ENCODE assay signal across 20 cellular contexts in the genomic region with DNA sequence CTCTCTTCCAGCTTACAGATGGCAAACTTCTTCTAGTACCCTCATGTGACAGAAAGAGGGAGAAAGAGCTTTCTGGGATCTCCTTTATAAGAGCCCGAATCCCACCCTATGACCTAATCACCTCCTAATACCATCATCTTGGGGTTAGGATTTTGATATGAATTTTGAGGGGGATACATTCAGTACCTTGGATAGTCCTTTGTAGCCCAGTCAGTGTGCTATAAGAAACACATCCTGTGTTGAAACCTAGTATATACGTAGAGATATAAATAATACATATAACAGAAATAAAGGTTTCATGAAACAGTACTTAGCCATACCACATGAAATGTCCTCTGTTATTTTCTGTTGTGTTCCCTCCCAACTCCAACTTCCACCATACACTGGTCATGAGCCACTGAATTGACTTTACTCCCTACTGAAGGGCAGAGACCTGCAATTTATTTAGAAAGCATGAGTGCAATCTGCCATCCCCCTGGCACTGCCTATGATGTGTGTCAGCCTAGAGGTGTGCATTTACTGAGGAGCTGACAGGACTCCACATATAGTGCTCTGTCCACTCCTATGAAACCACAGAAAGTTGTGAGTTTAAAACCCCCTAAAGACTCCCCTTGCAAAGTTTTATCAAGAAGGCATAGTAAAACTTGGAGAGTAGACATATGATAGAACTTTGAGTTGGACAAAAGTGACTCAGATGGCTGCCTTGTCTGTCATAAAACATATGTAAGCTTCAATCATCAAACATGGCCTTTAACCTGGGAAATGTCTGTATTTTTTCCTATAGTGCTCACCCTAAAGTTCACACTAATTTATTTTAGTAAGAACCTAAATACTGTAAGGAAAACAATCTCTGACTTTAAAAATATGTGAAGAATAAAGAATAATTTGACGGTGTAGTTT. TPM values are rescaled to one million over a fixed set of nuclear protein-coding genes. Genes with fewer than 3 reads are reported as not detected.
DNase-seq lines count a peak whose midpoint lies in the region; ATAC-seq, FAIRE-seq and TF ChIP-seq lines count a peak whose summit lies in the region.
"Had no signal": no experiment of that assay in that cellular context is flagged by ENCODE, and none has a peak within 500 bp of the region (broad histone marks: within the 10 kb centered on the region; RNA-seq: fewer than 3 reads in every experiment).

No MANE protein-coding gene starts in this region.

- no peak for DNase-seq in HepG2 (ENCODE audit: low spot score)
- DNase-seq in right lobe of liver = no peak
- no peak for DNase-seq in K562 (ENCODE audit: extremely low read depth in 1 of 4, low spot score in 3 of 4)
- no peak for DNase-seq in mucosa of descending colon
- DNase-seq in H54 (ENCODE audit: insufficient read length, low spot score) = no peak
- DNase-seq in SK-N-SH = no peak
- DNase-seq: Calu3; CD8-positive, alpha-beta T cell; DMS79 treated with DMSO at 0.1 percent for 48 hours; GF-D8; GM23248; H7; IMR-90; KG1 had no signal

- no TSS peak for BruUV-seq in HepG2 (replicated peaks; lab: Mats Ljungman, UMichigan)
- no TSS peak for BruUV-seq in K562 (replicated peaks; lab: Mats Ljungman, UMichigan)

- no peak for TF ChIP-seq POLR2A in HepG2 (IDR thresholded peaks at IDR 0.05; ENCODE audit: insufficient read depth in 1 of 2, low read depth in 2 of 2, low read length in 2 of 2)
- TF ChIP-seq POLR2A in right lobe of liver (IDR thresholded peaks at IDR 0.05) = no peak
- TF ChIP-seq POLR2A in K562 (conservative IDR thresholded peaks at IDR 0.05) = no peak
- TF ChIP-seq POLR2A in H54 (IDR thresholded peaks at IDR 0.05; ENCODE audit: low read depth, low read length) = no peak

- TF ChIP-seq EP300 in HepG2 (IDR thresholded peaks at IDR 0.05; ENCODE audit: low read depth in 2 of 2, low read length in 2 of 2) = no peak
- no peak for TF ChIP-seq EP300 in HepG2 (CRISPR knock-in tag; IDR thresholded peaks at IDR 0.05; ENCODE audit: borderline replicate concordance)
- TF ChIP-seq EP300 in K562 (IDR thresholded peaks at IDR 0.05; ENCODE audit: low read length) = no peak
- no peak for TF ChIP-seq EP300 in SK-N-SH (IDR thresholded peaks at IDR 0.05; ENCODE audit: borderline replicate concordance in 1 of 2, low read depth in 1 of 2, low read length in 1 of 2)

- H3K4me3 ChIP-seq in HepG2 (replicated peaks in 1 of 3; ENCODE audit: insufficient read depth in 1 of 3, low read depth in 2 of 3, low read length in 3 of 3) = no peak overlapping the region
- no peak overlapping the region for H3K4me3 ChIP-seq in right lobe of liver
- H3K4me3 ChIP-seq in K562 = no peak overlapping the region
- H3K4me3 ChIP-seq in mucosa of descending colon = no peak overlapping the region
- H3K4me3 ChIP-seq in SK-N-SH (ENCODE audit: low read depth in 2 of 2, low read length in 1 of 2) = no peak overlapping the region
- H3K4me3 ChIP-seq: BLaER1 treated with 17β-estradiol and CSF1 and Interleukin-3, amounts not matched to agents 10 nM and 100 nM; GM23248 had no signal

- whole genome bisulfite sequencing in HepG2 (ENCODE audit: low lambda C conversion rate) = 91% methylated on average over 3 of the region's 3 CpGs
- 60% methylated on average over 3 of the region's 3 CpGs for WGBS in right lobe of liver (ENCODE audit: insufficient coverage, low coverage, low lambda C conversion rate, missing lambda C conversion rate)
- WGBS in K562 (ENCODE audit: insufficient coverage, low coverage, missing lambda C conversion rate) = 70% methylated on average over 3 of the region's 3 CpGs
- 4% methylated on average over 3 of the region's 3 CpGs for WGBS in SK-N-SH (ENCODE audit: low lambda C conversion rate)

- H3F3A ChIP-seq in SK-N-SH (replicated peaks; ENCODE audit: insufficient read depth) = no peaks in the 10 kb centered on the region

- in situ Hi-C loops in HepG2 (cut with HindIII; ENCODE audit: extremely low pct_ligation_motif_present, low pct_unique_long_range_greater_than_20kb) = no loop called here
- in situ Hi-C loops in K562 (cut with MboI) = no loop called here

- ATAC-seq in HepG2 (no peak), right lobe of liver (no peak), K562 (no peak), mucosa of descending colon (peak; percentile 65), HG03196 (IDR thresholded peaks at IDR 0.05; ENCODE audit: unreplicated experiment) (no peak)
- ATAC-seq: CD8-positive, alpha-beta T cell; HCT116 had no signal

- H3K4me2 ChIP-seq in HepG2 (ENCODE audit: low read depth, low read length) (no peak overlapping the region), K562 (ENCODE audit: insufficient read depth, low read length) (no peak overlapping the region), SK-N-SH (no peak overlapping the region)
- H3K4me2 ChIP-seq: BLaER1 treated with 17β-estradiol and CSF1 and Interleukin-3, amounts not matched to agents 10 nM and 100 nM had no signal

- CTCF ChIA-PET in HepG2 (lab: Yijun Ruan, JAX; ENCODE audit: low intra/inter-chr PET ratio, low total read pairs) (no interaction called here), K562 (lab: Yijun Ruan, JAX; ENCODE audit: low intra/inter-chr PET ratio) (no interaction called here), SK-N-SH (lab: Yijun Ruan, JAX) (no interaction called here)

- H3K9me2 ChIP-seq in SK-N-SH = no peaks in the 10 kb centered on the region

- TF ChIP-seq RAD21 in HepG2 (CRISPR knock-in tag; IDR thresholded peaks at IDR 0.05) (no peak), K562 (CRISPR knock-in tag; conservative IDR thresholded peaks at IDR 0.05 in 1 of 2, IDR thresholded peaks at IDR 0.05 in 1 of 2) (no peak), SK-N-SH (IDR thresholded peaks at IDR 0.05; ENCODE audit: low read length) (no peak)

- H3K27me3 ChIP-seq in HepG2 (ENCODE audit: control insufficient read depth in 1 of 2, insufficient read depth in 2 of 2, low read length in 2 of 2) (no peaks in the 10 kb centered on the region), right lobe of liver (no peaks in the 10 kb centered on the region), K562 (ENCODE audit: control insufficient read depth in 2 of 2, insufficient read depth in 2 of 2, low read length in 2 of 2) (no peaks in the 10 kb centered on the region), SK-N-SH (ENCODE audit: insufficient read depth) (0 out of 2 replicates have a peak, but pooled peaks cover 5% of the 10 kb centered on the region)
- H3K27me3 ChIP-seq: BLaER1 treated with 17β-estradiol and CSF1 and Interleukin-3, amounts not matched to agents 10 nM and 100 nM had no signal

- peaks cover 61% of the 10 kb centered on the region for H3K4me1 ChIP-seq in HepG2 (ENCODE audit: insufficient read depth, low read length)
- no peaks in the 10 kb centered on the region for H3K4me1 ChIP-seq in right lobe of liver
- peaks cover 8 to 29% of the 10 kb centered on the region in 2 experiments; a peak in 4 of 5 replicates for H3K4me1 ChIP-seq in K562 (replicated peaks in 1 of 2; ENCODE audit: control insufficient read depth in 2 of 2, insufficient read depth in 2 of 2, low read length in 2 of 2)
- peaks cover 34% of the 10 kb centered on the region for H3K4me1 ChIP-seq in mucosa of descending colon (ENCODE audit: low read depth)
- no peaks in the 10 kb centered on the region for H3K4me1 ChIP-seq in SK-N-SH (ENCODE audit: control insufficient read depth in 1 of 2, insufficient read depth in 2 of 2, low read depth in 1 of 2, low read length in 1 of 2)

- POLR2A ChIA-PET in HepG2 (lab: Yijun Ruan, JAX) (no interaction called here), K562 (lab: Yijun Ruan, JAX) (interaction anchor here (1.5 kb wide), 1 partner anchor 10 kb away, joined by 3 read pairs; no protein-coding TSS in a partner anchor), SK-N-SH (lab: Yijun Ruan, JAX) (no interaction called here)

- no peaks in the 10 kb centered on the region for H3K9me3 ChIP-seq in HepG2 (ENCODE audit: low read length)
- no peaks in the 10 kb centered on the region for H3K9me3 ChIP-seq in right lobe of liver
- H3K9me3 ChIP-seq in K562 (replicated peaks; ENCODE audit: control insufficient read depth, insufficient read depth, low read depth, low read length) = no peaks in the 10 kb centered on the region
- H3K9me3 ChIP-seq in mucosa of descending colon = no peaks in the 10 kb centered on the region
- no peaks in the 10 kb centered on the region for H3K9me3 ChIP-seq in SK-N-SH
- H3K9me3 ChIP-seq: BLaER1 treated with 17β-estradiol and CSF1 and Interleukin-3, amounts not matched to agents 10 nM and 100 nM had no signal

- TF ChIP-seq CTCF in HepG2 (CRISPR knock-in tag; IDR thresholded peaks at IDR 0.05) (no peak), right lobe of liver (IDR thresholded peaks at IDR 0.05) (no peak), K562 (IDR thresholded peaks at IDR 0.05 in 2 of 3, conservative IDR thresholded peaks at IDR 0.05 in 1 of 3; ENCODE audit: insufficient read depth in 2 of 3, low read depth in 1 of 3, low read length in 3 of 3) (no peak), mucosa of descending colon (IDR thresholded peaks at IDR 0.05) (no peak), SK-N-SH (IDR thresholded peaks at IDR 0.05) (no peak)

- H3K9ac ChIP-seq in HepG2 (ENCODE audit: insufficient read depth, low read depth, low read length) (no peak overlapping the region), K562 (ENCODE audit: insufficient read depth in 1 of 2, low read depth in 2 of 2, low read length in 2 of 2) (no peak overlapping the region), SK-N-SH (no peak overlapping the region)
- H3K9ac ChIP-seq: BLaER1 treated with 17β-estradiol and CSF1 and Interleukin-3, amounts not matched to agents 10 nM and 100 nM; GM23248 had no signal

- peaks cover 60% of the 10 kb centered on the region for H3K79me2 ChIP-seq in HepG2 (ENCODE audit: insufficient read depth, low read length)
- peaks cover 30% of the 10 kb centered on the region for H3K79me2 ChIP-seq in K562 (ENCODE audit: control insufficient read depth, insufficient read depth, low read length)
- no peaks in the 10 kb centered on the region for H3K79me2 ChIP-seq in SK-N-SH (ENCODE audit: insufficient read depth)

- H3K9me1 ChIP-seq in K562 (ENCODE audit: control insufficient read depth, insufficient read depth, low read length) = no peaks in the 10 kb centered on the region

- intact Hi-C loops in HepG2 (cut with micrococcal nuclease; ENCODE audit: unreplicated experiment) (no loop called here), right lobe of liver (cut with DNase I) (loop anchor here in 1 of 2 donors (10.0 kb wide), 1 partner anchor 57 kb away; no protein-coding TSS in a partner anchor), K562 (cut with micrococcal nuclease) (no loop called here), mucosa of descending colon (cut with DNase I, micrococcal nuclease) (no loop called here)

- peaks cover 0 to 7% of the 10 kb centered on the region in 2 experiments; a peak in 2 of 5 replicates for H3K36me3 ChIP-seq in HepG2 (replicated peaks in 1 of 2; ENCODE audit: control insufficient read depth in 1 of 2, insufficient read depth in 2 of 2, low read length in 2 of 2)
- H3K36me3 ChIP-seq in right lobe of liver = no peaks in the 10 kb centered on the region
- H3K36me3 ChIP-seq in K562 (ENCODE audit: control insufficient read depth, insufficient read depth, low read length) = no peaks in the 10 kb centered on the region
- H3K36me3 ChIP-seq in mucosa of descending colon (ENCODE audit: low read depth) = no peaks in the 10 kb centered on the region
- H3K36me3 ChIP-seq in SK-N-SH (replicated peaks in 1 of 2; ENCODE audit: control insufficient read depth in 1 of 2, insufficient read depth in 2 of 2, low read length in 1 of 2) = no peaks in the 10 kb centered on the region
- H3K36me3 ChIP-seq: BLaER1 treated with 17β-estradiol and CSF1 and Interleukin-3, amounts not matched to agents 10 nM and 100 nM had no signal

- FAIRE-seq in HepG2 (lab: Jason Lieb, UNC) (no peak), K562 (lab: Jason Lieb, UNC) (no peak), H54 (lab: Jason Lieb, UNC) (no peak)

- H4K20me1 ChIP-seq in HepG2 (ENCODE audit: insufficient read depth, low read length) (no peaks in the 10 kb centered on the region; the same call in 1 of the 2 replicates), K562 (replicated peaks; ENCODE audit: control insufficient read depth, insufficient read depth, low read length) (no peaks in the 10 kb centered on the region), SK-N-SH (ENCODE audit: insufficient read depth) (no peaks in the 10 kb centered on the region)
- H4K20me1 ChIP-seq: BLaER1 treated with 17β-estradiol and CSF1 and Interleukin-3, amounts not matched to agents 10 nM and 100 nM had no signal

- no peak overlapping the region for H2AFZ ChIP-seq in HepG2 (ENCODE audit: low read length)
- H2AFZ ChIP-seq in K562 (ENCODE audit: low read depth, low read length) = no peak overlapping the region
- H2AFZ ChIP-seq in SK-N-SH (ENCODE audit: low read depth) = no peak overlapping the region
- H2AFZ ChIP-seq: GM23248 had no signal

- H3K27ac ChIP-seq in HepG2 (ENCODE audit: extremely low read length, insufficient read depth, low read length) = no peak overlapping the region
- no peak overlapping the region for H3K27ac ChIP-seq in right lobe of liver
- H3K27ac ChIP-seq in K562 (ENCODE audit: extremely low read depth, low read depth, low read length) = peak overlapping the region; percentile 10; the same call in 1 of the 3 replicates
- no peak overlapping the region for H3K27ac ChIP-seq in SK-N-SH (ENCODE audit: low read depth in 2 of 2, low read length in 1 of 2)
- H3K27ac ChIP-seq: BLaER1 treated with 17β-estradiol and CSF1 and Interleukin-3, amounts not matched to agents 10 nM and 100 nM; GM23248; HL-60 had no signal

RNA-seq across cellular contexts. Expression of a gene that starts 12.8 kb away (rescaled TPM):
- total RNA-seq in HepG2 (2016; rRNA removed; fragmentation: Illumina TruSeq; extraction: Trizol) = 15.8 and 20.9 TPM in 2 replicates
- 4.8 and 6.0 TPM in 2 replicates for total RNA-seq in HepG2 (2016; cell fraction: cytosol; rRNA removed; fragmentation: Illumina TruSeq; extraction: Trizol; ENCODE audit: low read depth)
- total RNA-seq in HepG2 (2016; cell fraction: insoluble cytoplasmic fraction; rRNA removed; fragmentation: Illumina TruSeq; extraction: Trizol) = 14.6 and 19.9 TPM in 2 replicates
- total RNA-seq in HepG2 (2016; cell fraction: membrane; rRNA removed; fragmentation: Illumina TruSeq; extraction: Trizol) = 15.0 and 15.8 TPM in 2 replicates
- total RNA-seq in HepG2 (2016; cell fraction: nucleus; rRNA removed; fragmentation: Illumina TruSeq; extraction: Trizol) = 22.1 and 23.7 TPM in 2 replicates
- polyA plus RNA-seq in HepG2 (2011; rRNA removed) = 12.5 and 17.5 TPM in 2 replicates
- polyA plus RNA-seq in HepG2 (2011; cell fraction: cytosol; rRNA removed) = 8.8 and 10.8 TPM in 2 replicates
- polyA plus RNA-seq in HepG2 (2011; cell fraction: nucleus; rRNA removed) = 7.1 and 7.2 TPM in 2 replicates
- 10.5 and 11.6 TPM in 2 replicates for polyA plus RNA-seq in HepG2 (2012)
- polyA plus RNA-seq in HepG2 (2016; cell fraction: cytosol; fragmentation: Illumina TruSeq; extraction: Trizol; ENCODE audit: low read depth) = 4.0 and 4.9 TPM in 2 replicates
- polyA plus RNA-seq in HepG2 (2016; cell fraction: insoluble cytoplasmic fraction; fragmentation: Illumina TruSeq; extraction: Trizol; ENCODE audit: low read depth) = 22.2 and 24.8 TPM in 2 replicates
- 11.2 and 13.2 TPM in 2 replicates for polyA plus RNA-seq in HepG2 (2016; cell fraction: membrane; fragmentation: Illumina TruSeq; extraction: Trizol; ENCODE audit: low read depth)
- 11.5 and 12.3 TPM in 2 replicates for polyA plus RNA-seq in HepG2 (2016; cell fraction: nucleus; fragmentation: Illumina TruSeq; extraction: Trizol; ENCODE audit: insufficient read depth, low read depth)
- polyA minus RNA-seq in HepG2 (2011; rRNA and poly(A)+ RNA removed; ENCODE audit: low replicate concordance) = 0.12 and 25.9 TPM in 2 replicates
- polyA minus RNA-seq in HepG2 (2011; cell fraction: cytosol; rRNA and poly(A)+ RNA removed) = 11.4 and 11.6 TPM in 2 replicates
- 72.0 and 77.6 TPM in 2 replicates for polyA minus RNA-seq in HepG2 (2011; cell fraction: nucleus; rRNA and poly(A)+ RNA removed)
- under 1 TPM in 2 of 6 experiments, not detected in 4; 0.27 to 0.71 TPM for total RNA-seq in right lobe of liver
- 11.7 and 37.8 TPM in 2 replicates for total RNA-seq in K562 (2011; cell fraction: chromatin; rRNA removed; ENCODE audit: low replicate concordance)
- 11.6 and 11.7 TPM in 2 replicates for total RNA-seq in K562 (2011; cell fraction: nucleolus; rRNA removed)
- 19.9 and 36.8 TPM in 2 replicates for total RNA-seq in K562 (2011; cell fraction: nucleoplasm; rRNA removed)
- 3.8 and 3.9 TPM in 2 replicates for total RNA-seq in K562 (2014; rRNA removed)
- 7.4 and 8.8 TPM in 2 replicates for total RNA-seq in K562 (2014; rRNA removed; fragmentation: Illumina TruSeq; extraction: Trizol)
- 7.4 and 7.5 TPM in 2 replicates for total RNA-seq in K562 (2015; rRNA removed; fragmentation: Illumina TruSeq; extraction: Trizol)
- total RNA-seq in K562 (2021) = 9.6 and 10.4 TPM in 2 replicates
- polyA plus RNA-seq in K562 (2011; rRNA removed) = 6.5 and 7.8 TPM in 2 replicates
- polyA plus RNA-seq in K562 (2011; cell fraction: cytosol; rRNA removed) = 2.5 and 4.5 TPM in 2 replicates
- 5.7 and 7.2 TPM in 2 replicates for polyA plus RNA-seq in K562 (2011; cell fraction: nucleus; rRNA removed)
- polyA plus RNA-seq in K562 (2012) = 9.2 and 13.5 TPM in 2 replicates
- polyA plus RNA-seq in K562 (2014; fragmentation: Illumina TruSeq; extraction: Trizol) = 10.6 and 12.9 TPM in 2 replicates
- 1 to 10 TPM; 3.1 to 6.3 TPM for polyA plus RNA-seq in K562 (2014; fragmentation: Nextera tagmentation; extraction: Ambion mirVana)
- 4.9 and 5.0 TPM in 2 replicates for polyA plus RNA-seq in K562 (2014; rRNA removed)
- polyA minus RNA-seq in K562 (2011; rRNA and poly(A)+ RNA removed) = 12.3 and 14.2 TPM in 2 replicates
- polyA minus RNA-seq in K562 (2011; cell fraction: cytosol; rRNA and poly(A)+ RNA removed) = 4.3 and 6.3 TPM in 2 replicates
- 12.3 and 27.8 TPM in 2 replicates for polyA minus RNA-seq in K562 (2011; cell fraction: nucleus; rRNA and poly(A)+ RNA removed)
- total RNA-seq in mucosa of descending colon = 100 to 1,000 TPM in 1 of 3 donors, 10 to 100 TPM in 2; 60.0 to 122 (median 73.3) TPM
- polyA plus RNA-seq in SK-N-SH (2012; rRNA removed) = not detected in 2 replicates
- polyA plus RNA-seq in SK-N-SH (2012; cell fraction: cytosol; rRNA removed) = not detected in 2 replicates
- not detected in 2 replicates for polyA plus RNA-seq in SK-N-SH (2012; cell fraction: nucleus; rRNA removed)
- total RNA-seq: A172, GM23248, HT1080, IMR-90 had no signal
- polyA plus RNA-seq: GM23248, IMR-90 had no signal
